Comparison of ENCODE assay signal across 8 cellular contexts in the genomic region with DNA sequence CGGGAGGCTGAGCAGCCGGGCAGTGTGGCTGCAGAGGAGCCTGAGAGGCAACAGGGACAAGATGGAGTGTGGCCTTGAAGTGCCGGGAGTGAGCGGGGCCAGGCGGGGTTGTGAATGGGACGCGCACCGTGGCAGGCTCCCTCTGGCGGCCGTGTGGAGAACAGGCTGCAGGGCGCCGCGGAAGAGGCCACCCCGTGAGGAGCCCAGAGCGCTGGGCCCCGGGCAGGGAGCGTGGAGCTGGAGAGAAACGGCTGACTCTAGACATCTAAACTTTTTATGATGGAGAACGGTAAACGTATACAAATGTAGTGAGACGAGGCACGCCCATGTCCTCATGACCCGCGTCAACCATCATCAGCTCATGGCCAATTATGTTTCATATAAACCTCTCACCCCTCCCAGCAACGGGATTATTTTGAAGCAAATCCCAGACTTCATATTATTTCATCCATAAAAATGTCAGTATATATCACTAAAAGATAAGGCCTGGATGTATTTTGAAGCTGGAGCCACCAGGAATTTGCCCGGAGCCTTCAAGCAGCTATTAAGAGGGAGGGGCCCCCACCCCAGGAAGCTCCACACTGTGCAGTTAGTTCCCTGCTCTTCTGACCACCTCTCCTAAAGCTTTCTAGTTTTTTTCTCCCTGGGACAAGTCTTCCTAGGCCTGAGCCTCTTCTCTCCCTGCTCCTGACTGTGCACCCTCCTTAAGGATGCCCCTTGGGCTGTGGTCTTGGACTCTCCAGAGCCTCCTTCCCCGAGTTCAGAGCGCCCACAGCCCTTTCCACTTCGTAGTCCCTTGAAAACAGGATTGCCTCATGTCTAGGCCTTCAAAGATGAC.
DNase-seq lines count a peak whose midpoint lies in the region; ATAC-seq and TF ChIP-seq lines count a peak whose summit lies in the region.

No MANE protein-coding gene starts in this region.

- H3K4me3 ChIP-seq in AG04449 (ENCODE audit: low read depth, low read length) (no peak overlapping the region), SK-N-MC (peak overlapping the region; percentile 64), trophoblast cell (ENCODE audit: low read depth, low read length) (no peak overlapping the region), tibial artery (no peak overlapping the region)

- POLR2A ChIA-PET in AG04449 (lab: Yijun Ruan, JAX) = interaction anchor here (0.7 to 1.2 kb wide), 5 partner anchors 8 to 149 kb away, joined by 3 to 4 read pairs (median 3); no protein-coding TSS in a partner anchor

- H3K4me3 Mint-ChIP-seq in glutamatergic neuron (ENCODE audit: unreplicated experiment) = no peak overlapping the region

- no peaks in the 10 kb centered on the region for H3K9me3 Mint-ChIP-seq in glutamatergic neuron (ENCODE audit: unreplicated experiment)

- intact Hi-C loops in tibial artery (cut with DNase I; ENCODE audit: low total_unique reads) = loop anchor here (5.0 kb wide), 4 partner anchors 79 to 344 kb away; partner anchors contain the start of genes SMAD6 and ZWILCH

- H4K8ac ChIP-seq in trophoblast cell (ENCODE audit: low read depth, low read length) = peak overlapping the region; percentile 48

- no peak overlapping the region for H3K23ac ChIP-seq in trophoblast cell (ENCODE audit: low read length)

- no peak overlapping the region for H2AFZ ChIP-seq in trophoblast cell (ENCODE audit: insufficient read depth, low read length, poor library complexity)

- H3K18ac ChIP-seq in trophoblast cell (ENCODE audit: low read length) = no peak overlapping the region

- H2AK5ac ChIP-seq in trophoblast cell (ENCODE audit: low read length) = no peak overlapping the region

- H3K27me3 ChIP-seq in trophoblast cell (ENCODE audit: insufficient read depth, low read length) = no peaks in the 10 kb centered on the region
- H3K27me3 ChIP-seq in tibial artery = no peaks in the 10 kb centered on the region

- H2BK5ac ChIP-seq in trophoblast cell (ENCODE audit: low read depth, low read length, poor library complexity) = peak overlapping the region; percentile 32

- H3K4me1 ChIP-seq in trophoblast cell (ENCODE audit: control insufficient read depth in 1 of 2, insufficient read depth in 2 of 2, low read length in 2 of 2) (peaks cover 29 to 50% of the 10 kb centered on the region in 2 experiments), tibial artery (peaks cover 0 to 41% (median 32%) of the 10 kb centered on the region in 4 donors)

- peak overlapping the region; percentile 48 for H4K91ac ChIP-seq in trophoblast cell (ENCODE audit: low read depth, low read length)

- no peak overlapping the region for H3K27ac Mint-ChIP-seq in glutamatergic neuron (ENCODE audit: unreplicated experiment)

- no peak overlapping the region for H4K12ac ChIP-seq in trophoblast cell (ENCODE audit: low read depth, low read length)

- H3K9me3 ChIP-seq in SK-N-MC (ENCODE audit: low read depth, low read length) = no peaks in the 10 kb centered on the region
- no peaks in the 10 kb centered on the region for H3K9me3 ChIP-seq in trophoblast cell (ENCODE audit: insufficient read depth, low read depth, low read length)
- H3K9me3 ChIP-seq in tibial artery = no peaks in the 10 kb centered on the region

- no peaks in the 10 kb centered on the region for H3K27me3 Mint-ChIP-seq in glutamatergic neuron (ENCODE audit: unreplicated experiment)

- H3K36me3 Mint-ChIP-seq in glutamatergic neuron (ENCODE audit: unreplicated experiment) = no peaks in the 10 kb centered on the region

- TF ChIP-seq CTCF in AG04449 (IDR thresholded peaks at IDR 0.05; ENCODE audit: insufficient read depth, low read length, missing control alignments) (peak; percentile 98), glutamatergic neuron (IDR thresholded peaks at IDR 0.05; ENCODE audit: partially characterized antibody, unreplicated experiment) (peak; percentile 91), tibial artery (IDR thresholded peaks at IDR 0.05) (peak; percentile 98 to 99)

- no peak overlapping the region for H3K9ac ChIP-seq in SK-N-MC (ENCODE audit: insufficient read length)
- H3K9ac ChIP-seq in trophoblast cell (ENCODE audit: low read length) = no peak overlapping the region

- peak overlapping the region; percentile 9 for H3K14ac ChIP-seq in trophoblast cell (ENCODE audit: low read length)

- no CpG with 5 or more reads among the region's 29 CpGs for WGBS in trophoblast cell (ENCODE audit: extremely low coverage, insufficient coverage, insufficient read length)

- DNase-seq in AG04449 (ENCODE audit: low read depth, low spot score) (no peak), M059J (ENCODE audit: low read depth) (peak; percentile 71), SK-N-MC (ENCODE audit: low read depth, low spot score) (peak; percentile 78), glutamatergic neuron (peak; percentile 88), trophoblast cell (peak; percentile 77 to 92), tibial artery (peak; percentile 88 to 93)
- DNase-seq in activated naive CD4-positive, alpha-beta T cell treated with Interleukin-2 at 50 U/mL for 16 hours = peak; percentile 77

- H3K79me1 ChIP-seq in trophoblast cell (ENCODE audit: low read length) = peaks cover 51% of the 10 kb centered on the region

- H3K27ac ChIP-seq in SK-N-MC (peak overlapping the region; percentile 77; the same call in 1 of the 2 replicates), trophoblast cell (ENCODE audit: low read depth, low read length) (peak overlapping the region; percentile 24), tibial artery (peak overlapping the region; percentile 80 to 83)

- ATAC-seq in GM18909 (IDR thresholded peaks at IDR 0.05; ENCODE audit: poor library complexity, unreplicated experiment) = peak; percentile 72

- peak overlapping the region; percentile 21 for H3K4me2 ChIP-seq in trophoblast cell (ENCODE audit: low read length)

- H3K36me3 ChIP-seq in SK-N-MC (ENCODE audit: insufficient read depth, low read length) = no peaks in the 10 kb centered on the region
- H3K36me3 ChIP-seq in trophoblast cell (ENCODE audit: control insufficient read depth in 1 of 2, insufficient read depth in 2 of 2, low read length in 2 of 2) = no peaks in the 10 kb centered on the region
- H3K36me3 ChIP-seq in tibial artery = no peaks in the 10 kb centered on the region

- H2BK12ac ChIP-seq in trophoblast cell (ENCODE audit: low read length) = peak overlapping the region; percentile 33

- peak overlapping the region; percentile 16 for H2BK120ac ChIP-seq in trophoblast cell (ENCODE audit: insufficient read depth, low read length, poor library complexity)

- no peaks in the 10 kb centered on the region for H3K4me1 Mint-ChIP-seq in glutamatergic neuron (ENCODE audit: low read depth, unreplicated experiment)

- H3K4ac ChIP-seq in trophoblast cell (ENCODE audit: low read depth, low read length) = peak overlapping the region; percentile 0

- CTCF ChIA-PET in AG04449 (lab: Yijun Ruan, JAX) = interaction anchor here (0.6 to 9.7 kb wide), 78 partner anchors 8 to 353 kb away, joined by 3 to 234 read pairs (median 6); partner anchors contain the start of genes LCTL, SMAD6 and SNAPC5

- H3K79me2 ChIP-seq in trophoblast cell (ENCODE audit: control insufficient read depth, insufficient read depth, low read length, poor library complexity) = peaks cover 8% of the 10 kb centered on the region

Comparison
In these comparisons a context has a peak if more than half of its experiments do, and no peak if none do; other contexts are left out.
1. H3K27ac ChIP-seq: peak in every context shown above with its lines; median percentile 82 in tibial artery; 77 in SK-N-MC; 24 in trophoblast cell.